In the genomic region with DNA sequence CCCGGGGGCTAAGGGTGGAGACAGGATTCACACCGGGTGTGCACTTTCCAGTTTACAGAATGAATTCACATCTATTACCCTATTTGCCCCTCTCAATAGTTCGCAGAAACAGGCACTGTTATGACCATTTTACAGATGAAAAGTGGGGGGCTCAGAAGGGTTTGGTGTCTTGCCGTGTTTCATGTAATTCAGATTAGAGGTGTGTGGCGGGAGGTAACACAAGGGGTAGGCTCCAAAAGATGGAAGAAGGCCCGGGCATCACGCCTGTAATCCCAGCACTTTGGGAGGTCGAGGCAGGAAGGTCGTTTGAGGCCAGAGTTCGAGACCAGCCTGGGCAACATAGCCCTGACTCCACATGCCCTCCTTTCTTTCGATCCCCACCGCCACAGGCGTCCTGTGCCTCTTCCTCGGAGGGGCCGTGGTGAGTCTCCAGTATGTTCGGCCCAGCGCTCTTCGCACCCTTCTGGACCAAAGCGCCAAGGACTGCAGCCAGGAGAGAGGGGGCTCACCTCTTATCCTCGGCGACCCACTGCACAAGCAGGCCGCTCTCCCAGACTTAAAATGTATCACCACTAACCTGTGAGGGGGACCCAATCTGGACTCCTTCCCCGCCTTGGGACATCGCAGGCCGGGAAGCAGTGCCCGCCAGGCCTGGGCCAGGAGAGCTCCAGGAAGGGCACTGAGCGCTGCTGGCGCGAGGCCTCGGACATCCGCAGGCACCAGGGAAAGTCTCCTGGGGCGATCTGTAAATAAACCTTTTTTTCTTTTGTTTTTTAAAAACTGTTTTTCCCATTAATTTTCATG, we compare ENCODE assay signal across 8 cellular contexts. TPM values are rescaled to one million over a fixed set of nuclear protein-coding genes. Genes with fewer than 3 reads are reported as not detected.
A peak's percentile ranks its signal among the peaks of the same experiment; 100 is the strongest.
DNase-seq lines count a peak whose midpoint lies in the region; ATAC-seq lines count a peak whose summit lies in the region.

No MANE protein-coding gene starts in this region.

- peaks cover 37% of the 10 kb centered on the region for H3K4me1 Mint-ChIP-seq in activated naive CD8-positive, alpha-beta T cell treated with anti-CD3 and anti-CD28 coated beads, Interleukin-2, amount 50 U/mL, for 24 hours

- no peaks in the 10 kb centered on the region for H3K9me3 ChIP-seq in muscle layer of duodenum (ENCODE audit: control insufficient read depth in 1 of 2, low read length in 2 of 2)

- H3K9me3 Mint-ChIP-seq in activated naive CD8-positive, alpha-beta T cell treated with anti-CD3 and anti-CD28 coated beads, Interleukin-2, amount 50 U/mL, for 24 hours: no peaks in the 10 kb centered on the region

- peak; percentile 8 for ATAC-seq in activated naive CD8-positive, alpha-beta T cell treated with anti-CD3 and anti-CD28 coated beads, Interleukin-2, amount 50 U/mL, for 24 hours
- ATAC-seq in GM21526 (IDR thresholded peaks at IDR 0.05; ENCODE audit: low FRiP score, unreplicated experiment): no peak

- no peaks in the 10 kb centered on the region for H3K36me3 Mint-ChIP-seq in activated naive CD8-positive, alpha-beta T cell treated with anti-CD3 and anti-CD28 coated beads, Interleukin-2, amount 50 U/mL, for 24 hours (ENCODE audit: low read depth)

- H3K4me3 ChIP-seq in ACC112 (ENCODE audit: low read depth, low read length) (peak overlapping the region; percentile 42; the same call in 1 of the 2 replicates), H7 (ENCODE audit: insufficient read depth, low read depth, low read length) (peak overlapping the region; percentile 18; the same call in 1 of the 2 replicates), muscle layer of duodenum (ENCODE audit: low read depth in 1 of 2, low read length in 2 of 2) (peak overlapping the region; percentile 7 to 49)

- H3K79me2 ChIP-seq in ACC112 (ENCODE audit: control insufficient read depth, insufficient read depth, low read length, unreplicated experiment): no peaks in the 10 kb centered on the region

- H3K27ac ChIP-seq in ACC112 (ENCODE audit: low read depth, low read length): no peak overlapping the region
- H3K27ac ChIP-seq in muscle layer of duodenum (ENCODE audit: low read length): no peak overlapping the region

- H3K27me3 Mint-ChIP-seq in activated naive CD8-positive, alpha-beta T cell treated with anti-CD3 and anti-CD28 coated beads, Interleukin-2, amount 50 U/mL, for 24 hours: peaks cover 72% of the 10 kb centered on the region

- H3K27ac Mint-ChIP-seq in activated naive CD8-positive, alpha-beta T cell treated with anti-CD3 and anti-CD28 coated beads, Interleukin-2, amount 50 U/mL, for 24 hours: no peak overlapping the region

- DNase-seq in H7: peak; percentile 66
- no peak for DNase-seq in activated naive CD8-positive, alpha-beta T cell treated with anti-CD3 and anti-CD28 coated beads, Interleukin-2, amount 50 U/mL, for 24 hours
- no peak for DNase-seq in AG08396 (ENCODE audit: low spot score)
- DNase-seq in activated CD8-positive, alpha-beta memory T cell treated with anti-CD3 and anti-CD28 coated beads, Interleukin-2, amount 50 U/mL, for 48 hours: no peak
- no peak for DNase-seq in NCI-H345 treated with DMSO at 0.1 percent for 48 hours (lab: John Stamatoyannopoulos, UW; ENCODE audit: unreplicated experiment)

- H3K4me3 Mint-ChIP-seq in activated naive CD8-positive, alpha-beta T cell treated with anti-CD3 and anti-CD28 coated beads, Interleukin-2, amount 50 U/mL, for 24 hours: peak overlapping the region; percentile 44

- peaks cover 54% of the 10 kb centered on the region for H3K27me3 ChIP-seq in ACC112 (ENCODE audit: insufficient read depth, low read length)
- peaks cover 64% of the 10 kb centered on the region for H3K27me3 ChIP-seq in H7 (ENCODE audit: control insufficient read depth, insufficient read depth, low read length)
- H3K27me3 ChIP-seq in muscle layer of duodenum (ENCODE audit: low read depth, low read length): peaks cover 61% of the 10 kb centered on the region

- H2AFZ ChIP-seq in ACC112 (ENCODE audit: low read length, unreplicated experiment): no peak overlapping the region

- H3K36me3 ChIP-seq in ACC112 (ENCODE audit: insufficient read depth, low read length) (no peaks in the 10 kb centered on the region), H7 (replicated peaks; ENCODE audit: control insufficient read depth, insufficient read depth, low read length) (no peaks in the 10 kb centered on the region), muscle layer of duodenum (ENCODE audit: control insufficient read depth in 1 of 2, insufficient read depth in 2 of 2, low read length in 2 of 2) (no peaks in the 10 kb centered on the region)

- H3K4me1 ChIP-seq in ACC112 (ENCODE audit: control insufficient read depth, insufficient read depth, low read length, unreplicated experiment) (peaks cover 9% of the 10 kb centered on the region), muscle layer of duodenum (ENCODE audit: control insufficient read depth in 1 of 2, insufficient read depth in 2 of 2, low read length in 2 of 2) (peaks cover 3 to 39% of the 10 kb centered on the region in 2 donors)

RNA-seq across cellular contexts. Expression of gene DUOXA2, which starts 3.4 kb away (rescaled TPM):
- not detected in 2 replicates for total RNA-seq in H7 (2014; rRNA removed; shearing (Covaris generic))

RNA-seq across cellular contexts. Expression of gene DUOX2, which starts 3.6 kb away (rescaled TPM):
- 0.15 TPM in 1 of 2 replicates, not detected in the other for total RNA-seq in H7 (2014; rRNA removed; shearing (Covaris generic))

RNA-seq across cellular contexts. Expression of gene DUOXA1, which starts 12.2 kb away (rescaled TPM):
- 0.07 TPM in 1 of 2 replicates, not detected in the other for total RNA-seq in H7 (2014; rRNA removed; shearing (Covaris generic))

RNA-seq across cellular contexts. Expression of gene DUOX1, which starts 12.3 kb away (rescaled TPM):
- 0.24 and 0.37 TPM in 2 replicates for total RNA-seq in H7 (2014; rRNA removed; shearing (Covaris generic))
